ENCODE assay signal across 8 cellular contexts in genomic region chr3:107927361-107928083, GRCh38.
DNase-seq lines count a peak whose midpoint lies in the region; ATAC-seq and TF ChIP-seq lines count a peak whose summit lies in the region.

No MANE protein-coding gene starts in this region.

- H3K4me3 ChIP-seq in GM12875 (ENCODE audit: low read depth, low read length) (peak overlapping the region; percentile 41), astrocyte of the spinal cord (ENCODE audit: low read depth, low read length) (peak overlapping the region; percentile 59), retinal pigment epithelial cell (ENCODE audit: low read length) (peak overlapping the region; percentile 69)

- DNase-seq in NCI-H146 treated with DMSO at 0.1 percent for 48 hours (lab: John Stamatoyannopoulos, UW; ENCODE audit: unreplicated experiment) (peak; percentile 96), T-helper 22 cell (ENCODE audit: low read depth) (peak; percentile 25), astrocyte of the spinal cord (ENCODE audit: low read depth, low spot score) (peak; percentile 69), hypothalamus (lab: John Stamatoyannopoulos, UW) (peak; percentile 8 to 92 (median 68)), retinal pigment epithelial cell (ENCODE audit: low read depth) (no peak), GDM1 (lab: John Stamatoyannopoulos, UW) (no peak)

- peak; percentile 98 for ATAC-seq in HG02678 (IDR thresholded peaks at IDR 0.05; ENCODE audit: unreplicated experiment)

- in situ Hi-C loops in astrocyte of the spinal cord (cut with HindIII; ENCODE audit: low sequenced_read_pairs) = no loop called here

- peak; percentile 92 for TF ChIP-seq CTCF in GM12875 (IDR thresholded peaks at IDR 0.05; ENCODE audit: borderline replicate concordance, insufficient read depth, low read depth, low read length)
- TF ChIP-seq CTCF in astrocyte of the spinal cord (IDR thresholded peaks at IDR 0.05; ENCODE audit: low read depth, low read length) = peak; percentile 93
- peak; percentile 94 for TF ChIP-seq CTCF in retinal pigment epithelial cell (conservative IDR thresholded peaks at IDR 0.05; ENCODE audit: low read depth, low read length)

Comparison
In these comparisons a context has a peak if more than half of its experiments do, and no peak if none do; other contexts are left out.
1. DNase-seq: peak in NCI-H146 treated with DMSO at 0.1 percent for 48 hours (single experiment), T-helper 22 cell (single experiment), astrocyte of the spinal cord (single experiment) and hypothalamus (51 of 51); none in retinal pigment epithelial cell (single experiment) and GDM1 (single experiment).
2. Peak in every context shown above with its lines, with median percentiles within 50 percentile points of each other: H3K4me3 ChIP-seq and CTCF ChIP-seq.